Comparison of ENCODE assay signal across 17 cellular contexts in genomic region chr3:149058602-149059001, GRCh38. TPM values are rescaled to one million over a fixed set of nuclear protein-coding genes. Genes with fewer than 3 reads are reported as not detected.
DNase-seq lines count a peak whose midpoint lies in the region; ATAC-seq and TF ChIP-seq lines count a peak whose summit lies in the region.
"Had no signal": no experiment of that assay in that cellular context is flagged by ENCODE, and none has a peak within 500 bp of the region (broad histone marks: within the 10 kb centered on the region; RNA-seq: fewer than 3 reads in every experiment).

No MANE protein-coding gene starts in this region.

- H3K4me1 ChIP-seq in BE2C = no peaks in the 10 kb centered on the region
- H3K4me1 ChIP-seq: BLaER1 had no signal

- no peak for DNase-seq in activated T-helper 2 cell treated with anti-CD3 and anti-CD28 coated beads, Interferon-gamma antibody, Interleukin-2, Interleukin-4, amounts not matched to agents 10 μg/mL and 5 μg/mL and 100 μg/mL, durations not matched to agents 14 hours and 24 hours and 36 hours (ENCODE audit: low spot score)
- DNase-seq in BE2C (no peak), HT-29 (ENCODE audit: low spot score) (no peak)
- DNase-seq in activated CD8-positive, alpha-beta memory T cell treated with anti-CD3 and anti-CD28 coated beads, Interleukin-2, amount 50 U/mL, for 4 hours = no peak
- no peak for DNase-seq in activated CD4-positive, alpha-beta T cell treated with anti-CD3 and anti-CD28 coated beads, Interleukin-2, amount 50 U/mL, for 48 hours
- DNase-seq: amygdala, cerebellar nuclear complex, DMS153, naive B cell, NCI-H2029, NCI-H524 had no signal

- peaks cover 64% of the 10 kb centered on the region for H3K36me3 ChIP-seq in BE2C

- no peaks in the 10 kb centered on the region for H3K9me3 ChIP-seq in BE2C
- H3K9me3 ChIP-seq: BLaER1 had no signal

- no peak for TF ChIP-seq CTCF in BE2C (IDR thresholded peaks at IDR 0.05; ENCODE audit: low read depth, low read length)

- H3K4me3 Mint-ChIP-seq in activated T-helper 2 cell treated with anti-CD3 and anti-CD28 coated beads, Interferon-gamma antibody, Interleukin-2, Interleukin-4, amounts not matched to agents 10 μg/mL and 5 μg/mL and 100 μg/mL, durations not matched to agents 14 hours and 24 hours and 36 hours (ENCODE audit: low read depth) = no peak overlapping the region
- H3K4me3 Mint-ChIP-seq: naive B cell had no signal

- no peaks in the 10 kb centered on the region for H3K27me3 Mint-ChIP-seq in activated T-helper 2 cell treated with anti-CD3 and anti-CD28 coated beads, Interferon-gamma antibody, Interleukin-2, Interleukin-4, amounts not matched to agents 10 μg/mL and 5 μg/mL and 100 μg/mL, durations not matched to agents 14 hours and 24 hours and 36 hours (ENCODE audit: low read depth)
- H3K27me3 Mint-ChIP-seq: naive B cell, progenitor cell of endocrine pancreas had no signal

- peaks cover 12% of the 10 kb centered on the region for H3K4me1 Mint-ChIP-seq in activated T-helper 2 cell treated with anti-CD3 and anti-CD28 coated beads, Interferon-gamma antibody, Interleukin-2, Interleukin-4, amounts not matched to agents 10 μg/mL and 5 μg/mL and 100 μg/mL, durations not matched to agents 14 hours and 24 hours and 36 hours (ENCODE audit: low read depth)
- H3K4me1 Mint-ChIP-seq: naive B cell had no signal

- peak; percentile 65 for ATAC-seq in GM19035 (IDR thresholded peaks at IDR 0.05; ENCODE audit: unreplicated experiment)
- peak; percentile 88 for ATAC-seq in GM21723 (IDR thresholded peaks at IDR 0.05; ENCODE audit: unreplicated experiment)
- ATAC-seq in HG03095 (IDR thresholded peaks at IDR 0.05; ENCODE audit: unreplicated experiment) = peak; percentile 83

- H3K36me3 Mint-ChIP-seq in activated T-helper 2 cell treated with anti-CD3 and anti-CD28 coated beads, Interferon-gamma antibody, Interleukin-2, Interleukin-4, amounts not matched to agents 10 μg/mL and 5 μg/mL and 100 μg/mL, durations not matched to agents 14 hours and 24 hours and 36 hours (ENCODE audit: low read depth) = peaks cover 60% of the 10 kb centered on the region

- peaks cover 7% of the 10 kb centered on the region for H3K9me3 Mint-ChIP-seq in activated T-helper 2 cell treated with anti-CD3 and anti-CD28 coated beads, Interferon-gamma antibody, Interleukin-2, Interleukin-4, amounts not matched to agents 10 μg/mL and 5 μg/mL and 100 μg/mL, durations not matched to agents 14 hours and 24 hours and 36 hours

- H3K27ac Mint-ChIP-seq in activated T-helper 2 cell treated with anti-CD3 and anti-CD28 coated beads, Interferon-gamma antibody, Interleukin-2, Interleukin-4, amounts not matched to agents 10 μg/mL and 5 μg/mL and 100 μg/mL, durations not matched to agents 14 hours and 24 hours and 36 hours = peak overlapping the region; percentile 28
- H3K27ac Mint-ChIP-seq: progenitor cell of endocrine pancreas had no signal

- no peaks in the 10 kb centered on the region for H3K27me3 ChIP-seq in BE2C
- H3K27me3 ChIP-seq: BLaER1 had no signal

- intact Hi-C loops in activated T-helper 2 cell treated with anti-CD3 and anti-CD28 coated beads, Interferon-gamma antibody, Interleukin-2, Interleukin-4, amounts not matched to agents 10 μg/mL and 5 μg/mL and 100 μg/mL, durations not matched to agents 14 hours and 24 hours and 36 hours (cut with micrococcal nuclease) = no loop called here

- H3K4me3 ChIP-seq in BE2C (ENCODE audit: low read depth, low read length) = no peak overlapping the region
- H3K4me3 ChIP-seq: BLaER1, lung had no signal

RNA-seq across cellular contexts. Expression of gene HLTF, which starts 27.7 kb away (rescaled TPM):
- total RNA-seq in activated T-helper 2 cell treated with anti-CD3 and anti-CD28 coated beads, Interferon-gamma antibody, Interleukin-2, Interleukin-4, amounts not matched to agents 10 μg/mL and 5 μg/mL and 100 μg/mL, durations not matched to agents 14 hours and 24 hours and 36 hours = 20.8 and 23.9 TPM in 2 replicates
- 22.9 TPM for polyA plus RNA-seq in BE2C (2012; ENCODE audit: insufficient read depth, insufficient read length, low read depth)
- not detected in 2 replicates for total RNA-seq in HT-29 (2014; rRNA removed; shearing (Covaris generic))

Comparison
In these comparisons a context has a peak if more than half of its experiments do, and no peak if none do; other contexts are left out.
1. RNA of gene HLTF, which starts 27.7 kb away (total RNA-seq): 20.8 to 23.9 TPM in activated T-helper 2 cell treated with anti-CD3 and anti-CD28 coated beads, Interferon-gamma antibody, Interleukin-2, Interleukin-4, amounts not matched to agents 10 μg/mL and 5 μg/mL and 100 μg/mL, durations not matched to agents 14 hours and 24 hours and 36 hours; not detected in HT-29; every median in the first group is over 10 times any median in the second.
2. Peak in every context shown above with its lines, with median percentiles within 50 percentile points of each other: ATAC-seq.